ENCODE assay signal across 1 cellular context in the genomic region with DNA sequence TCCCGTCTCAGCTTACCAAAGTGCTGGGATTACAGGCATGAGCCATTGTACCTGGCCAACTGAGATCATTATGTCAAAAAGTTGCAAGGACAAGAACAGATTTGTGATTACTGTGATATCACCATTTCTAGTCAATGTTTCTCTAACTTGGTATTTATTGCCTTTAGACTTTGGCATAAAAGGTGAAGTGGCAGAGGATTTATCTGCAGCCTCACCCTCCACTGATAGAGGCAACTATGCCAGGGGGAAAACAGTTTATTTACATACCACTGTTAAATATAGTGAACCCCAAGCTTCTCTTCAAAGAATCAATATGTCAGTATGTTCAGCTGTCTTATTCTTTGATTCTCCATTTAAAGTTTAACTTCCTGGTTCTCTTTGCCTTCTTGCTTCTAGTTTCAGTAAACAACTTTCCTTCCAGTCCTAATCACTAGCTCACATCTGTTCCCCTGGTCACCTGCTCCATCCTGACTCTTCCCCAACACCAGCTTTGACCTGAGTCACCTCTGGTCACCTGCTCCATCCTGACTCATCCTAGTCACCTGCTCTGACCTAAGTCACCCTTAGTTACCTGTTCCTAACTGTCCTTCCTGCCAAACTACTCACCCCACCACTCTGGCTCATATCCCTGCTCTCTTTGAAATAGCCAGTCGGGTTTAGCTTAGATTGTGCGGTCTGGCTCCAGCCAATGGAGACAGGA.
TF ChIP-seq lines count a peak whose summit lies in the region.

No MANE protein-coding gene starts in this region.

TF ChIP-seq in GM23338, 12 proteins besides CTCF, POLR2A, EP300 and RAD21 (continued from another document):
- no peak for TF ChIP-seq REST (IDR thresholded peaks at IDR 0.05; ENCODE audit: unreplicated experiment)
- no peak for TF ChIP-seq EZH2 (IDR thresholded peaks at IDR 0.05; ENCODE audit: low read depth, unreplicated experiment)
- TF ChIP-seq, protein P1, sequence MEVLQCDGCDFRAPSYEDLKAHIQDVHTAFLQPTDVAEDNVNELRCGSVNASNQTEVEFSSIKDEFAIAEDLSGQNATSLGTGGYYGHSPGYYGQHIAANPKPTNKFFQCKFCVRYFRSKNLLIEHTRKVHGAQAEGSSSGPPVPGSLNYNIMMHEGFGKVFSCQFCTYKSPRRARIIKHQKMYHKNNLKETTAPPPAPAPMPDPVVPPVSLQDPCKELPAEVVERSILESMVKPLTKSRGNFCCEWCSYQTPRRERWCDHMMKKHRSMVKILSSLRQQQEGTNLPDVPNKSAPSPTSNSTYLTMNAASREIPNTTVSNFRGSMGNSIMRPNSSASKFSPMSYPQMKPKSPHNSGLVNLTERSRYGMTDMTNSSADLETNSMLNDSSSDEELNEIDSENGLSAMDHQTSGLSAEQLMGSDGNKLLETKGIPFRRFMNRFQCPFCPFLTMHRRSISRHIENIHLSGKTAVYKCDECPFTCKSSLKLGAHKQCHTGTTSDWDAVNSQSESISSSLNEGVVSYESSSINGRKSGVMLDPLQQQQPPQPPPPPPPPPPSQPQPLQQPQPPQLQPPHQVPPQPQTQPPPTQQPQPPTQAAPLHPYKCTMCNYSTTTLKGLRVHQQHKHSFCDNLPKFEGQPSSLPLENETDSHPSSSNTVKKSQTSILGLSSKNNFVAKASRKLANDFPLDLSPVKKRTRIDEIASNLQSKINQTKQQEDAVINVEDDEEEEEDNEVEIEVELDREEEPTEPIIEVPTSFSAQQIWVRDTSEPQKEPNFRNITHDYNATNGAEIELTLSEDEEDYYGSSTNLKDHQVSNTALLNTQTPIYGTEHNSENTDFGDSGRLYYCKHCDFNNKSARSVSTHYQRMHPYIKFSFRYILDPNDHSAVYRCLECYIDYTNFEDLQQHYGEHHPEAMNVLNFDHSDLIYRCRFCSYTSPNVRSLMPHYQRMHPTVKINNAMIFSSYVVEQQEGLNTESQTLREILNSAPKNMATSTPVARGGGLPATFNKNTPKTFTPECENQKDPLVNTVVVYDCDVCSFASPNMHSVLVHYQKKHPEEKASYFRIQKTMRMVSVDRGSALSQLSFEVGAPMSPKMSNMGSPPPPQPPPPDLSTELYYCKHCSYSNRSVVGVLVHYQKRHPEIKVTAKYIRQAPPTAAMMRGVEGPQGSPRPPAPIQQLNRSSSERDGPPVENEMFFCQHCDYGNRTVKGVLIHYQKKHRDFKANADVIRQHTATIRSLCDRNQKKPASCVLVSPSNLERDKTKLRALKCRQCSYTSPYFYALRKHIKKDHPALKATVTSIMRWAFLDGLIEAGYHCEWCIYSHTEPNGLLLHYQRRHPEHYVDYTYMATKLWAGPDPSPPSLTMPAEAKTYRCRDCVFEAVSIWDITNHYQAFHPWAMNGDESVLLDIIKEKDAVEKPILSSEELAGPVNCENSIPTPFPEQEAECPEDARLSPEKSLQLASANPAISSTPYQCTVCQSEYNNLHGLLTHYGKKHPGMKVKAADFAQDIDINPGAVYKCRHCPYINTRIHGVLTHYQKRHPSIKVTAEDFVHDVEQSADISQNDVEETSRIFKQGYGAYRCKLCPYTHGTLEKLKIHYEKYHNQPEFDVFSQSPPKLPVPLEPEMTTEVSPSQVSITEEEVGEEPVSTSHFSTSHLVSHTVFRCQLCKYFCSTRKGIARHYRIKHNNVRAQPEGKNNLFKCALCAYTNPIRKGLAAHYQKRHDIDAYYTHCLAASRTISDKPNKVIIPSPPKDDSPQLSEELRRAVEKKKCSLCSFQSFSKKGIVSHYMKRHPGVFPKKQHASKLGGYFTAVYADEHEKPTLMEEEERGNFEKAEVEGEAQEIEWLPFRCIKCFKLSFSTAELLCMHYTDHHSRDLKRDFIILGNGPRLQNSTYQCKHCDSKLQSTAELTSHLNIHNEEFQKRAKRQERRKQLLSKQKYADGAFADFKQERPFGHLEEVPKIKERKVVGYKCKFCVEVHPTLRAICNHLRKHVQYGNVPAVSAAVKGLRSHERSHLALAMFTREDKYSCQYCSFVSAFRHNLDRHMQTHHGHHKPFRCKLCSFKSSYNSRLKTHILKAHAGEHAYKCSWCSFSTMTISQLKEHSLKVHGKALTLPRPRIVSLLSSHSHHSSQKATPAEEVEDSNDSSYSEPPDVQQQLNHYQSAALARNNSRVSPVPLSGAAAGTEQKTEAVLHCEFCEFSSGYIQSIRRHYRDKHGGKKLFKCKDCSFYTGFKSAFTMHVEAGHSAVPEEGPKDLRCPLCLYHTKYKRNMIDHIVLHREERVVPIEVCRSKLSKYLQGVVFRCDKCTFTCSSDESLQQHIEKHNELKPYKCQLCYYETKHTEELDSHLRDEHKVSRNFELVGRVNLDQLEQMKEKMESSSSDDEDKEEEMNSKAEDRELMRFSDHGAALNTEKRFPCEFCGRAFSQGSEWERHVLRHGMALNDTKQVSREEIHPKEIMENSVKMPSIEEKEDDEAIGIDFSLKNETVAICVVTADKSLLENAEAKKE (CRISPR knock-in tag; IDR thresholded peaks at IDR 0.05): no peak
- TF ChIP-seq ETS1 (IDR thresholded peaks at IDR 0.05): no peak
